In genomic region chr11:126310229-126310991, GRCh38 we compare ENCODE assay signal across 8 cellular contexts. TPM values are rescaled to one million over a fixed set of nuclear protein-coding genes. Genes with fewer than 3 reads are reported as not detected.
DNase-seq lines count a peak whose midpoint lies in the region; ATAC-seq, FAIRE-seq and TF ChIP-seq lines count a peak whose summit lies in the region.

No MANE protein-coding gene starts in this region.

- H3K36me3 Mint-ChIP-seq in activated CD8-positive, alpha-beta memory T cell treated with anti-CD3 and anti-CD28 coated beads, Interleukin-2, amount 10 ng/mL, durations not matched to agents 7 days and 5 days = peaks cover 35% of the 10 kb centered on the region
- H3K36me3 Mint-ChIP-seq in mesothelial cell of epicardium = peaks cover 16% of the 10 kb centered on the region

- POLR2A ChIA-PET in endothelial cell of umbilical vein (lab: Charles Lee) = interaction anchor here (0.9 to 1.2 kb wide), 4 partner anchors 12 to 170 kb away, joined by 3 to 4 read pairs (median 3); no protein-coding TSS in a partner anchor

- H3K4me1 ChIP-seq in endothelial cell of umbilical vein (ENCODE audit: control insufficient read depth, extremely low read depth, insufficient read depth, low read length) = no peaks in the 10 kb centered on the region

- no peaks in the 10 kb centered on the region for H3K27me3 Mint-ChIP-seq in activated CD8-positive, alpha-beta memory T cell treated with anti-CD3 and anti-CD28 coated beads, Interleukin-2, amount 10 ng/mL, durations not matched to agents 7 days and 5 days
- no peaks in the 10 kb centered on the region for H3K27me3 Mint-ChIP-seq in mesothelial cell of epicardium (ENCODE audit: low read depth)

- no peaks in the 10 kb centered on the region for H4K20me1 ChIP-seq in endothelial cell of umbilical vein (replicated peaks; ENCODE audit: control insufficient read depth, extremely low read depth, insufficient read depth, low read length)

- no peaks in the 10 kb centered on the region for H3K9me1 ChIP-seq in endothelial cell of umbilical vein (replicated peaks; ENCODE audit: control insufficient read depth, extremely low read depth, insufficient read depth, low read length)

- peaks cover 43% of the 10 kb centered on the region for H3K4me1 Mint-ChIP-seq in activated CD8-positive, alpha-beta memory T cell treated with anti-CD3 and anti-CD28 coated beads, Interleukin-2, amount 10 ng/mL, durations not matched to agents 7 days and 5 days
- peaks cover 10% of the 10 kb centered on the region for H3K4me1 Mint-ChIP-seq in mesothelial cell of epicardium

- no peak overlapping the region for H3K9ac ChIP-seq in endothelial cell of umbilical vein (replicated peaks; ENCODE audit: extremely low read depth, insufficient read depth, low read length)

- H3K36me3 ChIP-seq in endothelial cell of umbilical vein (ENCODE audit: control insufficient read depth in 2 of 2, extremely low read depth in 1 of 2, insufficient read depth in 2 of 2, low read length in 2 of 2) = no peaks in the 10 kb centered on the region

- H3K27ac Mint-ChIP-seq in activated CD8-positive, alpha-beta memory T cell treated with anti-CD3 and anti-CD28 coated beads, Interleukin-2, amount 10 ng/mL, durations not matched to agents 7 days and 5 days = no peak overlapping the region
- no peak overlapping the region for H3K27ac Mint-ChIP-seq in mesothelial cell of epicardium

- BruUV-seq in endothelial cell of umbilical vein (replicated peaks; lab: Mats Ljungman, UMichigan) = no TSS peak

- H3K4me3 Mint-ChIP-seq in activated CD8-positive, alpha-beta memory T cell treated with anti-CD3 and anti-CD28 coated beads, Interleukin-2, amount 10 ng/mL, durations not matched to agents 7 days and 5 days = no peak overlapping the region
- no peak overlapping the region for H3K4me3 Mint-ChIP-seq in mesothelial cell of epicardium

- DNase-seq in NCI-H82 (lab: John Stamatoyannopoulos, UW) (peak; percentile 81), endothelial cell of umbilical vein (ENCODE audit: low read depth, low spot score) (peak; percentile 78), mesothelial cell of epicardium (ENCODE audit: low spot score in 2 of 2, unreplicated experiment in 2 of 2) (peak; percentile 48 to 82), substantia nigra (lab: John Stamatoyannopoulos, UW) (peak in 45 of 49 donors; percentile 12 to 82 (median 69))
- DNase-seq in activated CD8-positive, alpha-beta memory T cell treated with anti-CD3 and anti-CD28 coated beads, Interleukin-2, amount 10 ng/mL, durations not matched to agents 7 days and 5 days = peak; percentile 75

- no peak overlapping the region for H3K4me3 ChIP-seq in endothelial cell of umbilical vein (replicated peaks in 1 of 3; ENCODE audit: insufficient read depth in 1 of 3, low read depth in 1 of 3, low read length in 3 of 3)

- no peaks in the 10 kb centered on the region for H3K27me3 ChIP-seq in endothelial cell of umbilical vein (ENCODE audit: control insufficient read depth in 2 of 2, insufficient read depth in 2 of 2, low read length in 2 of 2)

- no peak overlapping the region for H2AFZ ChIP-seq in endothelial cell of umbilical vein (ENCODE audit: low read depth, low read length)

- TF ChIP-seq POLR2A in endothelial cell of umbilical vein (IDR thresholded peaks at IDR 0.05; ENCODE audit: low read depth, low read length) = no peak

- peak overlapping the region; percentile 8 for H3K27ac ChIP-seq in 22Rv1
- no peak overlapping the region for H3K27ac ChIP-seq in endothelial cell of umbilical vein (ENCODE audit: insufficient read depth, low read depth, low read length)
- H3K27ac ChIP-seq in substantia nigra (ENCODE audit: low read depth, low read length, poor library complexity, severe bottlenecking) = no peak overlapping the region

- peak; percentile 83 for FAIRE-seq in endothelial cell of umbilical vein (lab: Jason Lieb, UNC)

- no peaks in the 10 kb centered on the region for H3K9me3 ChIP-seq in endothelial cell of umbilical vein (replicated peaks; ENCODE audit: control insufficient read depth, insufficient read depth, low read length)

- intact Hi-C loops in endothelial cell of umbilical vein (cut with micrococcal nuclease) = loop anchor here (1.0 to 5.0 kb wide), 9 partner anchors 26 to 680 kb away; partner anchors contain the start of gene ST3GAL4

- H3K9me3 Mint-ChIP-seq in activated CD8-positive, alpha-beta memory T cell treated with anti-CD3 and anti-CD28 coated beads, Interleukin-2, amount 10 ng/mL, durations not matched to agents 7 days and 5 days (ENCODE audit: low read depth) = no peaks in the 10 kb centered on the region
- peaks cover 6% of the 10 kb centered on the region for H3K9me3 Mint-ChIP-seq in mesothelial cell of epicardium

- peak; percentile 35 for ATAC-seq in HG03175 (IDR thresholded peaks at IDR 0.05; ENCODE audit: unreplicated experiment)
- ATAC-seq in activated CD8-positive, alpha-beta memory T cell treated with anti-CD3 and anti-CD28 coated beads, Interleukin-2, amount 10 ng/mL, durations not matched to agents 7 days and 5 days = peak; percentile 81

- H3K79me2 ChIP-seq in endothelial cell of umbilical vein (ENCODE audit: control insufficient read depth, insufficient read depth, low read length) = no peaks in the 10 kb centered on the region

- CTCF ChIA-PET in activated CD8-positive, alpha-beta memory T cell treated with anti-CD3 and anti-CD28 coated beads, Interleukin-2, amount 10 ng/mL, durations not matched to agents 7 days and 5 days (lab: Charles Lee) = interaction anchor here (0.6 to 4.6 kb wide), 28 partner anchors 8 to 406 kb away, joined by 3 to 44 read pairs (median 4); partner anchors contain the start of gene ST3GAL4
- CTCF ChIA-PET in endothelial cell of umbilical vein (lab: Charles Lee) = interaction anchor here (0.6 to 10.7 kb wide), 33 partner anchors 9 to 680 kb away, joined by 3 to 437 read pairs (median 6); partner anchors contain the start of gene ST3GAL4

- TF ChIP-seq CTCF in 22Rv1 (IDR thresholded peaks at IDR 0.05) (peak; percentile 87), GM12872 (IDR thresholded peaks at IDR 0.05; ENCODE audit: insufficient read depth, low read depth, low read length) (peak; percentile 90), endothelial cell of umbilical vein (IDR thresholded peaks at IDR 0.05; ENCODE audit: extremely low read depth in 1 of 2, insufficient read depth in 1 of 2, low read depth in 1 of 2, low read length in 2 of 2) (peak; percentile 89 to 91), mesothelial cell of epicardium (IDR thresholded peaks at IDR 0.05; ENCODE audit: unreplicated experiment) (peak; percentile 82)

- no peak overlapping the region for H3K4me2 ChIP-seq in endothelial cell of umbilical vein (ENCODE audit: insufficient read depth, low read length)

- dilution Hi-C loops in endothelial cell of umbilical vein (cut with MboI; ENCODE audit: extremely low pct_ligation_motif_present, low sequenced_read_pairs) = no loop called here

RNA-seq across cellular contexts. Expression of gene DCPS, which starts 6.5 kb away (rescaled TPM):
- total RNA-seq in activated CD8-positive, alpha-beta memory T cell treated with anti-CD3 and anti-CD28 coated beads, Interleukin-2, amount 10 ng/mL, durations not matched to agents 7 days and 5 days = 10 to 100 TPM; 40.6 to 41.9 TPM
- total RNA-seq in endothelial cell of umbilical vein (19.6 and 21.8 TPM in 2 replicates), mesothelial cell of epicardium (8.1 to 9.1 TPM (median 8.8 TPM) in 3 replicates)
- 34.2 and 36.0 TPM in 2 replicates for polyA plus RNA-seq in endothelial cell of umbilical vein
- 30.7 and 37.0 TPM in 2 replicates for polyA plus RNA-seq in endothelial cell of umbilical vein (2011; cell fraction: cytosol; rRNA removed)
- polyA plus RNA-seq in endothelial cell of umbilical vein (2011; cell fraction: nucleus; rRNA removed) = 13.5 and 15.9 TPM in 2 replicates
- polyA plus RNA-seq in endothelial cell of umbilical vein (2012) = 20.9 and 24.0 TPM in 2 replicates
- polyA minus RNA-seq in endothelial cell of umbilical vein = 14.7 and 15.8 TPM in 2 replicates
- 28.3 TPM for polyA minus RNA-seq in endothelial cell of umbilical vein (2011; cell fraction: cytosol; rRNA and poly(A)+ RNA removed)
- polyA minus RNA-seq in endothelial cell of umbilical vein (2011; cell fraction: nucleus; rRNA and poly(A)+ RNA removed) = 4.0 and 4.2 TPM in 2 replicates

RNA-seq across cellular contexts. Expression of gene TIRAP, which starts 27.5 kb away (rescaled TPM):
- 10 to 100 TPM; 14.3 to 14.8 TPM for total RNA-seq in activated CD8-positive, alpha-beta memory T cell treated with anti-CD3 and anti-CD28 coated beads, Interleukin-2, amount 10 ng/mL, durations not matched to agents 7 days and 5 days
- 8.7 and 11.0 TPM in 2 replicates for total RNA-seq in endothelial cell of umbilical vein
- polyA plus RNA-seq in endothelial cell of umbilical vein = 9.3 and 9.6 TPM in 2 replicates
- polyA plus RNA-seq in endothelial cell of umbilical vein (2011; cell fraction: cytosol; rRNA removed) = 6.6 and 7.1 TPM in 2 replicates
- polyA plus RNA-seq in endothelial cell of umbilical vein (2011; cell fraction: nucleus; rRNA removed) = 7.1 TPM in 2 replicates
- 4.5 and 5.3 TPM in 2 replicates for polyA plus RNA-seq in endothelial cell of umbilical vein (2012)
- 7.7 and 10.6 TPM in 2 replicates for polyA minus RNA-seq in endothelial cell of umbilical vein
- polyA minus RNA-seq in endothelial cell of umbilical vein (2011; cell fraction: cytosol; rRNA and poly(A)+ RNA removed) = 5.8 TPM
- 4.5 and 4.6 TPM in 2 replicates for polyA minus RNA-seq in endothelial cell of umbilical vein (2011; cell fraction: nucleus; rRNA and poly(A)+ RNA removed)
- 9.2 to 10.2 TPM (median 10.0 TPM) in 3 replicates for total RNA-seq in mesothelial cell of epicardium

RNA-seq across cellular contexts. Expression of gene FOXRED1, which starts 41.5 kb away (rescaled TPM):
- total RNA-seq in activated CD8-positive, alpha-beta memory T cell treated with anti-CD3 and anti-CD28 coated beads, Interleukin-2, amount 10 ng/mL, durations not matched to agents 7 days and 5 days = 10 to 100 TPM; 44.7 to 46.8 TPM
- total RNA-seq in endothelial cell of umbilical vein = 31.0 and 33.5 TPM in 2 replicates
- 32.4 and 33.4 TPM in 2 replicates for polyA plus RNA-seq in endothelial cell of umbilical vein
- 20.6 and 20.8 TPM in 2 replicates for polyA plus RNA-seq in endothelial cell of umbilical vein (2011; cell fraction: cytosol; rRNA removed)
- polyA plus RNA-seq in endothelial cell of umbilical vein (2011; cell fraction: nucleus; rRNA removed) = 49.7 and 51.3 TPM in 2 replicates
- 17.4 and 18.1 TPM in 2 replicates for polyA plus RNA-seq in endothelial cell of umbilical vein (2012)
- 21.5 and 29.3 TPM in 2 replicates for polyA minus RNA-seq in endothelial cell of umbilical vein
- polyA minus RNA-seq in endothelial cell of umbilical vein (2011; cell fraction: cytosol; rRNA and poly(A)+ RNA removed) = 16.2 TPM
- 18.3 and 19.4 TPM in 2 replicates for polyA minus RNA-seq in endothelial cell of umbilical vein (2011; cell fraction: nucleus; rRNA and poly(A)+ RNA removed)
- total RNA-seq in mesothelial cell of epicardium = 44.5 to 50.7 TPM (median 48.6 TPM) in 3 replicates

RNA-seq across cellular contexts. Expression of gene SRPRA, which starts 41.7 kb away (rescaled TPM):
- 100 to 1,000 TPM; 100 to 134 TPM for total RNA-seq in activated CD8-positive, alpha-beta memory T cell treated with anti-CD3 and anti-CD28 coated beads, Interleukin-2, amount 10 ng/mL, durations not matched to agents 7 days and 5 days
- 104 and 106 TPM in 2 replicates for total RNA-seq in endothelial cell of umbilical vein
- 116 TPM in 2 replicates for polyA plus RNA-seq in endothelial cell of umbilical vein
- 88.1 and 97.4 TPM in 2 replicates for polyA plus RNA-seq in endothelial cell of umbilical vein (2011; cell fraction: cytosol; rRNA removed)
- polyA plus RNA-seq in endothelial cell of umbilical vein (2011; cell fraction: nucleus; rRNA removed) = 213 and 215 TPM in 2 replicates
- 103 and 108 TPM in 2 replicates for polyA plus RNA-seq in endothelial cell of umbilical vein (2012)
- 136 and 158 TPM in 2 replicates for polyA minus RNA-seq in endothelial cell of umbilical vein
- 36.8 TPM for polyA minus RNA-seq in endothelial cell of umbilical vein (2011; cell fraction: cytosol; rRNA and poly(A)+ RNA removed)
- 84.8 and 95.7 TPM in 2 replicates for polyA minus RNA-seq in endothelial cell of umbilical vein (2011; cell fraction: nucleus; rRNA and poly(A)+ RNA removed)
- total RNA-seq in mesothelial cell of epicardium = 85.7 to 90.9 TPM (median 86.7 TPM) in 3 replicates

RNA-seq across cellular contexts. Expression of gene ST3GAL4, which starts 45.1 kb away (rescaled TPM):
- total RNA-seq in activated CD8-positive, alpha-beta memory T cell treated with anti-CD3 and anti-CD28 coated beads, Interleukin-2, amount 10 ng/mL, durations not matched to agents 7 days and 5 days = 10 to 100 TPM in 1 of 2 experiments, 1 to 10 TPM in 1; 8.8 to 11.5 TPM
- total RNA-seq in endothelial cell of umbilical vein (17.7 and 21.1 TPM in 2 replicates), mesothelial cell of epicardium (15.6 to 17.4 TPM (median 16.4 TPM) in 3 replicates)
- polyA plus RNA-seq in endothelial cell of umbilical vein = 19.4 and 20.8 TPM in 2 replicates
- polyA plus RNA-seq in endothelial cell of umbilical vein (2011; cell fraction: cytosol; rRNA removed) = 22.6 and 25.1 TPM in 2 replicates
- polyA plus RNA-seq in endothelial cell of umbilical vein (2011; cell fraction: nucleus; rRNA removed) = 18.4 and 19.5 TPM in 2 replicates
- 14.4 and 15.3 TPM in 2 replicates for polyA plus RNA-seq in endothelial cell of umbilical vein (2012)
- polyA minus RNA-seq in endothelial cell of umbilical vein = 15.2 and 21.4 TPM in 2 replicates
- 28.7 TPM for polyA minus RNA-seq in endothelial cell of umbilical vein (2011; cell fraction: cytosol; rRNA and poly(A)+ RNA removed)
- polyA minus RNA-seq in endothelial cell of umbilical vein (2011; cell fraction: nucleus; rRNA and poly(A)+ RNA removed) = 8.4 and 8.9 TPM in 2 replicates
